8 cellular contexts compared by ENCODE assay signal in the genomic region with DNA sequence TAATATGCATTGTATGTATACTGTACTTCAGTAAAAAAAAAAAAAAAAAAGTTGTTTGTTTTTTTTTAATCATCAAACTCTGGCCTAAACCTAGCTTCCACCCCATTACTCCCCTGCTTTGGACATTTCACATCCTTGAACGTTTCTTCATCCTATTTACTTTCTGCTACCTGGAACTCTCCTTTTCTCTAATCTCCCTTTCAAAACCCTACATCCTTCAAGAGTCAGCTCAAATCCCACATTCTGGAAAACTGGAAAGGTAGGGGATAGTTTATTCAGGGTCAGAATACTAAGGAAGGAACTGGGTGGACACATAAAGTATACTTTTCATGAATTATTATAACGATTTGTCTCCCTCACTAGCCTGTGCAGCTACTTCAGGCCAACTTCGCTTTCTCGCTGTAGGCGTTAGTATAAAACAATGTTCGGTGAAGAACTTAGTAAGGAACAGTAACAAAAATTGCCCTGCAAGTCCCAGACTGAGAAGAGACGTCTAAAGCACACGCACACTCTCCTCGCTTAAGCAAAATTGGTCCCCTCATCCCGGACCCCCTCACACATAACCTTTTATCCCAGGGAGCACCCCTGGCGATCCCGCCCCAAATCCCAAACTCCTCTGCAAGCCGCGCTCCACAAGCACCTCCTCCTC. TPM values are rescaled to one million over a fixed set of nuclear protein-coding genes. Genes with fewer than 3 reads are reported as not detected.
DNase-seq lines count a peak whose midpoint lies in the region; ATAC-seq and TF ChIP-seq lines count a peak whose summit lies in the region.

No MANE protein-coding gene starts in this region.

- 1% methylated on average over 14 of the region's 14 CpGs for WGBS in lower leg skin, 2 donors
- WGBS in upper lobe of left lung, 2 donors: 0 to 1% methylated on average over 14 of the region's 14 CpGs

- TF ChIP-seq POLR2A in lower leg skin (IDR thresholded peaks at IDR 0.05) (no peak), upper lobe of left lung (IDR thresholded peaks at IDR 0.05) (no peak)

- ATAC-seq in Right ventricle myocardium superior (ENCODE audit: poor library complexity): no peak
- no peak for ATAC-seq in upper lobe of left lung (ENCODE audit: low FRiP score in 2 of 2)
- ATAC-seq in GM21526 (IDR thresholded peaks at IDR 0.05; ENCODE audit: low FRiP score, unreplicated experiment): no peak

- H3K27me3 ChIP-seq in cardiac muscle cell: no peaks in the 10 kb centered on the region
- no peaks in the 10 kb centered on the region for H3K27me3 ChIP-seq in upper lobe of left lung

- intact Hi-C loops in Right ventricle myocardium superior (cut with DNase I) (no loop called here), lower leg skin (cut with DNase I; ENCODE audit: low total_unique reads) (no loop called here)

- DNase-seq in cardiac muscle cell (ENCODE audit: low read depth in 1 of 2, low spot score in 1 of 2) (no peak), Right ventricle myocardium superior (no peak), amniotic stem cell (lab: John Stamatoyannopoulos, UW) (peak; percentile 10), lower leg skin (ENCODE audit: low spot score in 2 of 2) (no peak), upper lobe of left lung (no peak), NCI-H524 (lab: John Stamatoyannopoulos, UW) (no peak)
- no peak for DNase-seq in effector CD4-positive, alpha-beta T cell

- peak overlapping the region; percentile 85 for H3K27ac ChIP-seq in cardiac muscle cell
- peak overlapping the region; percentile 67 to 86 (median 83) for H3K27ac ChIP-seq in upper lobe of left lung

- H3K4me3 ChIP-seq in cardiac muscle cell (peak overlapping the region; percentile 71), lower leg skin (ENCODE audit: low read depth, poor library complexity, severe bottlenecking) (peak overlapping the region; percentile 85), upper lobe of left lung (peak overlapping the region; percentile 72 to 98 (median 92))

- no peaks in the 10 kb centered on the region for H3K9me3 ChIP-seq in cardiac muscle cell (ENCODE audit: low read depth)
- no peaks in the 10 kb centered on the region for H3K9me3 ChIP-seq in upper lobe of left lung

- TF ChIP-seq EP300 in upper lobe of left lung (IDR thresholded peaks at IDR 0.05): no peak

- TF ChIP-seq CTCF in cardiac muscle cell (IDR thresholded peaks at IDR 0.05; ENCODE audit: low read depth, low read length) (no peak), lower leg skin (IDR thresholded peaks at IDR 0.05) (no peak), upper lobe of left lung (IDR thresholded peaks at IDR 0.05) (no peak)

- H3K36me3 ChIP-seq in cardiac muscle cell (no peaks in the 10 kb centered on the region), upper lobe of left lung (no peaks in the 10 kb centered on the region)

- H3K4me1 ChIP-seq in cardiac muscle cell (ENCODE audit: low read depth) (peaks cover 4% of the 10 kb centered on the region), upper lobe of left lung (peaks cover 10 to 23% (median 16%) of the 10 kb centered on the region in 4 donors)

RNA-seq across cellular contexts. Expression of a gene that starts 0.8 kb away (rescaled TPM):
- total RNA-seq in cardiac muscle cell (22.8 and 25.1 TPM in 2 replicates), Right ventricle myocardium superior (10.9 TPM), lower leg skin (10 to 100 TPM in 1 of 4 donors, 1 to 10 TPM in 3; 5.1 to 16.4 (median 8.5) TPM), upper lobe of left lung (10 to 100 TPM in 5 of 6 donors, 1 to 10 TPM in 1; 8.0 to 17.1 (median 12.7) TPM)
- polyA plus RNA-seq in cardiac muscle cell: 37.9 and 40.9 TPM in 2 replicates

RNA-seq across cellular contexts. Expression of a gene that starts 28.0 kb away (rescaled TPM):
- total RNA-seq in cardiac muscle cell: 8.4 and 13.5 TPM in 2 replicates
- polyA plus RNA-seq in cardiac muscle cell: 12.5 and 18.9 TPM in 2 replicates
- 108 TPM for total RNA-seq in Right ventricle myocardium superior
- 10 to 100 TPM in 2 of 4 donors, 1 to 10 TPM in 2; 3.8 to 12.0 (median 8.5) TPM for total RNA-seq in lower leg skin
- total RNA-seq in upper lobe of left lung: 10 to 100 TPM; 11.2 to 26.1 (median 16.5) TPM
